ENCODE assay signal across 27 cellular contexts in genomic region chr4:28106155-28106554, GRCh38.
"Had no signal": no experiment of that assay in that cellular context is flagged by ENCODE, and none has a peak within 500 bp of the region (broad histone marks: within the 10 kb centered on the region; RNA-seq: fewer than 3 reads in every experiment).

No MANE protein-coding gene starts in this region.

- FAIRE-seq: urothelium cell line had no signal

- H3K4me3 ChIP-seq: stomach, suprapubic skin, testis, thoracic aorta, thyroid gland, tibial artery, tibial nerve, transverse colon, upper lobe of left lung, upper lobe of right lung, uterus, vagina had no signal

- DNase-seq: stimulated activated CD4-positive, alpha-beta T cell treated with anti-CD3 and anti-CD28 coated beads, Interleukin-2, amount 100 ng/mL, for 48 hours; stimulated activated CD4-positive, alpha-beta T cell treated with anti-CD3 and anti-CD28 coated beads, Interleukin-4, amount 100 ng/mL, for 1 hour; stimulated activated CD4-positive, alpha-beta T cell treated with anti-CD3 and anti-CD28 coated beads, Interleukin-4, amount 100 ng/mL, for 24 hours; stimulated activated CD4-positive, alpha-beta T cell treated with anti-CD3 and anti-CD28 coated beads, Interleukin-4, amount 100 ng/mL, for 4 hours; stimulated activated CD8-positive, alpha-beta memory T cell treated with anti-CD3 and anti-CD28 coated beads, Interleukin-4, amount 100 ng/mL, for 48 hours; stimulated activated naive B cell treated with anti-CD40 and anti-IgM and Interleukin-4, amounts not matched to agents 10 μg/mL and 1 μg/mL and 100 μg/mL, for 72 hours; stimulated activated naive CD4-positive, alpha-beta T cell; stimulated activated naive CD4-positive, alpha-beta T cell treated with Interleukin-2 at 50 U/mL for 16 hours; stimulated activated naive CD8-positive, alpha-beta T cell treated with anti-CD3 and anti-CD28 coated beads, Interleukin-15, amount 100 ng/mL, for 72 hours; stimulated activated naive CD8-positive, alpha-beta T cell treated with anti-CD3 and anti-CD28 coated beads, Interleukin-15, Interleukin-2, amounts not matched to agents 100 U/mL and 50 U/mL, for 24 hours; stomach; substantia nigra; testis; thyroid gland; tibial artery; transverse colon; trophoblast cell; upper lobe of left lung; upper lobe of right lung; uterus had no signal

- H3K27me3 ChIP-seq: stomach, suprapubic skin, testis, thyroid gland, tibial artery, tibial nerve, transverse colon, upper lobe of left lung, upper lobe of right lung, uterus, vagina had no signal

- ATAC-seq: stimulated activated effector memory CD8-positive, alpha-beta T cell treated with anti-CD3 and anti-CD28 coated beads, Interleukin-12 subunit alpha, Interleukin-12 subunit beta, amount 100 ng/mL, for 72 hours; stimulated activated memory B cell treated with anti-CD40 and anti-IgM and Interleukin-4, amounts not matched to agents 10 μg/mL and 1 μg/mL and 100 μg/mL, for 72 hours; stimulated activated naive B cell treated with anti-CD40 and anti-IgM and Interleukin-4, amounts not matched to agents 10 μg/mL and 1 μg/mL and 100 μg/mL, for 72 hours; stimulated activated naive CD8-positive, alpha-beta T cell treated with anti-CD3 and anti-CD28 coated beads, Interleukin-15, amount 100 ng/mL, for 72 hours; stimulated activated naive CD8-positive, alpha-beta T cell treated with anti-CD3 and anti-CD28 coated beads, Interleukin-15, Interleukin-2, amounts not matched to agents 100 U/mL and 50 U/mL, for 24 hours; upper lobe of right lung had no signal

- H3K4me1 ChIP-seq: stomach, suprapubic skin, testis, thyroid gland, tibial artery, tibial nerve, transverse colon, upper lobe of left lung, upper lobe of right lung, uterus, vagina had no signal

- H3K36me3 ChIP-seq: stomach, suprapubic skin, thoracic aorta, thyroid gland, tibial artery, tibial nerve, transverse colon, upper lobe of left lung, upper lobe of right lung, uterus, vagina had no signal

- H3K27ac ChIP-seq: stomach, suprapubic skin, testis, thoracic aorta, thyroid gland, tibial artery, tibial nerve, transverse colon, upper lobe of left lung, upper lobe of right lung, uterus, vagina had no signal

- H3K9me3 ChIP-seq: stomach, suprapubic skin, testis, thoracic aorta, thyroid gland, tibial artery, tibial nerve, transverse colon, upper lobe of left lung, upper lobe of right lung, uterus, vagina had no signal
